In genomic region chr9:119677811-119678530, GRCh38 we compare ENCODE assay signal across 21 cellular contexts.
"Had no signal": no experiment of that assay in that cellular context is flagged by ENCODE, and none has a peak within 500 bp of the region (broad histone marks: within the 10 kb centered on the region; RNA-seq: fewer than 3 reads in every experiment).

No MANE protein-coding gene starts in this region.

- H3K9me3 ChIP-seq: suprapubic skin, tibial artery, upper lobe of left lung, uterus had no signal

- H3K4me2 ChIP-seq: smooth muscle cell had no signal

- ATAC-seq: left lobe of liver; naive thymus-derived CD4-positive, alpha-beta T cell; right cardiac atrium; stimulated activated naive CD8-positive, alpha-beta T cell treated with anti-CD3 and anti-CD28 coated beads, Interleukin-15, Interleukin-2, amounts not matched to agents 100 U/mL and 50 U/mL, for 24 hours had no signal

- H3K4me3 ChIP-seq: smooth muscle cell, suprapubic skin, tibial artery, upper lobe of left lung, uterus had no signal

- DNase-seq: dermis blood vessel endothelial cell; endodermal cell; erythroblast; foreskin melanocyte; head of caudate nucleus; hippocampal formation; mammary epithelial cell; naive thymus-derived CD4-positive, alpha-beta T cell; nephron progenitor cell; right cardiac atrium; stimulated activated CD4-positive, alpha-beta T cell treated with anti-CD3 and anti-CD28 coated beads, Interleukin-2, amount 100 ng/mL, for 48 hours; stimulated activated naive CD8-positive, alpha-beta T cell treated with anti-CD3 and anti-CD28 coated beads, Interleukin-15, Interleukin-2, amounts not matched to agents 100 U/mL and 50 U/mL, for 24 hours; tibial artery; upper lobe of left lung; uterus had no signal

- H3K4me1 ChIP-seq: suprapubic skin, tibial artery, upper lobe of left lung, uterus had no signal

- H3K27ac ChIP-seq: suprapubic skin, tibial artery, upper lobe of left lung, uterus had no signal

- FAIRE-seq: colon, endothelial cell of umbilical vein, islet of Langerhans had no signal

- H3K36me3 ChIP-seq: suprapubic skin, tibial artery, upper lobe of left lung, uterus had no signal

- H3K27me3 ChIP-seq: suprapubic skin, tibial artery, upper lobe of left lung, uterus had no signal
